ENCODE assay signal across 14 cellular contexts in genomic region chr7:18020138-18020715, GRCh38. TPM values are rescaled to one million over a fixed set of nuclear protein-coding genes. Genes with fewer than 3 reads are reported as not detected.
DNase-seq lines count a peak whose midpoint lies in the region; TF ChIP-seq lines count a peak whose summit lies in the region.
"Had no signal": no experiment of that assay in that cellular context is flagged by ENCODE, and none has a peak within 500 bp of the region (broad histone marks: within the 10 kb centered on the region; RNA-seq: fewer than 3 reads in every experiment).

No MANE protein-coding gene starts in this region.

- TF ChIP-seq CTCF in foreskin fibroblast (IDR thresholded peaks at IDR 0.05; ENCODE audit: low read depth, low read length) = no peak

- no peak overlapping the region for H3K23ac ChIP-seq in trophoblast cell (ENCODE audit: low read length)

- no peak overlapping the region for H3K14ac ChIP-seq in trophoblast cell (ENCODE audit: low read length)

- H3K9me3 ChIP-seq in SJSA1 (replicated peaks) = peaks cover 6% of the 10 kb centered on the region; the same call in 1 of the 2 replicates
- no peaks in the 10 kb centered on the region for H3K9me3 ChIP-seq in trophoblast cell (ENCODE audit: insufficient read depth, low read depth, low read length)

- H2AFZ ChIP-seq in trophoblast cell (ENCODE audit: insufficient read depth, low read length, poor library complexity) = no peak overlapping the region

- no peaks in the 10 kb centered on the region for H3K79me2 ChIP-seq in trophoblast cell (ENCODE audit: control insufficient read depth, insufficient read depth, low read length, poor library complexity)

- H2AK5ac ChIP-seq in trophoblast cell (ENCODE audit: low read length) = no peak overlapping the region

- DNase-seq in ELR (ENCODE audit: low read depth) (peak; percentile 48), SJSA1 (ENCODE audit: low read depth in 1 of 2, low spot score in 2 of 2) (no peak), foreskin fibroblast (peak; percentile 15 to 18), trophoblast cell (peak; percentile 48 to 72), HPDE6-E6E7 (ENCODE audit: extremely low spot score) (no peak), GM19238 (ENCODE audit: insufficient read length, low spot score) (no peak), AG08396 (ENCODE audit: low spot score) (no peak), NOMO-1 treated with DMSO at 0.1 percent for 48 hours (lab: John Stamatoyannopoulos, UW; ENCODE audit: unreplicated experiment) (no peak)
- DNase-seq: activated CD8-positive, alpha-beta memory T cell treated with anti-CD3 and anti-CD28 coated beads, Interleukin-2, amount 50 U/mL, for 4 hours; NCI-H1436; NCI-H748 treated with DMSO at 0.1 percent for 48 hours; SHP77 had no signal

- no peak overlapping the region for H2BK120ac ChIP-seq in trophoblast cell (ENCODE audit: insufficient read depth, low read length, poor library complexity)

- no peaks in the 10 kb centered on the region for H3K36me3 ChIP-seq in SJSA1
- H3K36me3 ChIP-seq in trophoblast cell (ENCODE audit: control insufficient read depth in 1 of 2, insufficient read depth in 2 of 2, low read length in 2 of 2) = no peaks in the 10 kb centered on the region

- no peak overlapping the region for H4K8ac ChIP-seq in trophoblast cell (ENCODE audit: low read depth, low read length)

- H3K27me3 ChIP-seq in SJSA1 (replicated peaks) (no peaks in the 10 kb centered on the region), trophoblast cell (ENCODE audit: insufficient read depth, low read length) (no peaks in the 10 kb centered on the region)

- H3K4me3 ChIP-seq in SJSA1 (no peak overlapping the region), foreskin fibroblast (ENCODE audit: low read depth in 1 of 2, low read length in 2 of 2) (no peak overlapping the region), trophoblast cell (ENCODE audit: low read depth, low read length) (no peak overlapping the region)

- H3K18ac ChIP-seq in trophoblast cell (ENCODE audit: low read length) = no peak overlapping the region

- H3K4ac ChIP-seq in trophoblast cell (ENCODE audit: low read depth, low read length) = no peak overlapping the region

- peaks cover 24% of the 10 kb centered on the region for H3K4me1 ChIP-seq in SJSA1 (replicated peaks)
- peaks cover 0 to 2% of the 10 kb centered on the region in 2 experiments for H3K4me1 ChIP-seq in trophoblast cell (ENCODE audit: control insufficient read depth in 1 of 2, insufficient read depth in 2 of 2, low read length in 2 of 2)

- no peak overlapping the region for H2BK12ac ChIP-seq in trophoblast cell (ENCODE audit: low read length)

- H3K27ac ChIP-seq in SJSA1 (peak overlapping the region; percentile 87), trophoblast cell (ENCODE audit: low read depth, low read length) (no peak overlapping the region)
- H3K27ac ChIP-seq: C4-2B had no signal

- no peak overlapping the region for H2BK5ac ChIP-seq in trophoblast cell (ENCODE audit: low read depth, low read length, poor library complexity)

- H4K91ac ChIP-seq in trophoblast cell (ENCODE audit: low read depth, low read length) = no peak overlapping the region

- no peak overlapping the region for H3K9ac ChIP-seq in trophoblast cell (ENCODE audit: low read length)

- H3K4me2 ChIP-seq in trophoblast cell (ENCODE audit: low read length) = no peak overlapping the region

- no peaks in the 10 kb centered on the region for H3K79me1 ChIP-seq in trophoblast cell (ENCODE audit: low read length)

- no peak overlapping the region for H4K12ac ChIP-seq in trophoblast cell (ENCODE audit: low read depth, low read length)

- no CpG with 5 or more reads among the region's 3 CpGs for WGBS in trophoblast cell (ENCODE audit: extremely low coverage, insufficient coverage, insufficient read length)

RNA-seq across cellular contexts. Expression of gene PRPS1L1, which starts 7.4 kb away (rescaled TPM):
- not detected in 2 replicates for total RNA-seq in SJSA1 (2014; rRNA removed; shearing (Covaris generic))
- polyA plus RNA-seq in trophoblast cell (2013) = not detected in 2 replicates
- total RNA-seq: G401 had no signal

Comparison
In these comparisons a context has a peak if more than half of its experiments do, and no peak if none do; other contexts are left out.
1. DNase-seq: peak in ELR (single experiment), foreskin fibroblast (2 of 2) and trophoblast cell (2 of 2); none in SJSA1 (0 of 2), HPDE6-E6E7 (single experiment), GM19238 (single experiment), AG08396 (single experiment) and NOMO-1 treated with DMSO at 0.1 percent for 48 hours (single experiment).